15 cellular contexts compared by ENCODE assay signal in genomic region chr10:112370424-112370819, GRCh38. TPM values are rescaled to one million over a fixed set of nuclear protein-coding genes. Genes with fewer than 3 reads are reported as not detected.
DNase-seq lines count a peak whose midpoint lies in the region; ATAC-seq and TF ChIP-seq lines count a peak whose summit lies in the region.
"Had no signal": no experiment of that assay in that cellular context is flagged by ENCODE, and none has a peak within 500 bp of the region (broad histone marks: within the 10 kb centered on the region; RNA-seq: fewer than 3 reads in every experiment).

No MANE protein-coding gene starts in this region.

- peaks cover 0 to 4% (median 3%) of the 10 kb centered on the region in 3 donors for H3K36me3 Mint-ChIP-seq in CD8-positive, alpha-beta memory T cell
- H3K36me3 Mint-ChIP-seq in central memory CD8-positive, alpha-beta T cell (ENCODE audit: insufficient read depth), result peaks cover 2% of the 10 kb centered on the region
- H3K36me3 Mint-ChIP-seq in CD4-positive, alpha-beta T cell (ENCODE audit: low read depth), result peaks cover 4% of the 10 kb centered on the region

- no peak for DNase-seq in CD8-positive, alpha-beta memory T cell
- peak in 1 of 2 donors; percentile 9 for DNase-seq in central memory CD8-positive, alpha-beta T cell (ENCODE audit: low spot score in 2 of 2)
- no peak for DNase-seq in lower lobe of right lung
- DNase-seq in transverse colon, result peak; percentile 3
- no peak for DNase-seq in gastrocnemius medialis
- DNase-seq in CD4-positive, alpha-beta T cell, result no peak
- no peak for DNase-seq in heart right ventricle
- DNase-seq: C1 segment of cervical spinal cord, DND-41, GDM1, HCEC 1CT, HFFc6 had no signal

- H3K27ac Mint-ChIP-seq in CD8-positive, alpha-beta memory T cell, result peak overlapping the region in 5 of 8 donors; percentile 25 to 74 (median 39)
- H3K27ac Mint-ChIP-seq in central memory CD8-positive, alpha-beta T cell (ENCODE audit: low read depth), result no peak overlapping the region
- H3K27ac Mint-ChIP-seq in CD4-positive, alpha-beta T cell, result no peak overlapping the region
- H3K27ac Mint-ChIP-seq: B cell, HFFc6 had no signal

- no peaks in the 10 kb centered on the region for H3K36me3 ChIP-seq in CD8-positive, alpha-beta memory T cell (ENCODE audit: insufficient read depth, low read length)
- H3K36me3 ChIP-seq in lower lobe of right lung (no peaks in the 10 kb centered on the region), transverse colon (no peaks in the 10 kb centered on the region), gastrocnemius medialis (no peaks in the 10 kb centered on the region), heart right ventricle (no peaks in the 10 kb centered on the region)

- peaks cover 27% of the 10 kb centered on the region for H3K4me1 ChIP-seq in CD8-positive, alpha-beta memory T cell (ENCODE audit: insufficient read depth, low read length)
- H3K4me1 ChIP-seq in lower lobe of right lung, result peaks cover 14% of the 10 kb centered on the region
- H3K4me1 ChIP-seq in transverse colon, result peaks cover 4 to 22% (median 16%) of the 10 kb centered on the region in 4 donors
- peaks cover 4 to 7% of the 10 kb centered on the region in 2 donors for H3K4me1 ChIP-seq in gastrocnemius medialis
- peaks cover 0 to 20% (median 8%) of the 10 kb centered on the region in 9 donors for H3K4me1 ChIP-seq in heart right ventricle

- CTCF ChIA-PET in CD8-positive, alpha-beta memory T cell (lab: Charles Lee), result interaction anchor here (2.0 to 2.4 kb wide), 2 partner anchors 17 to 19 kb away, joined by 7 to 8 read pairs; no protein-coding TSS in a partner anchor
- CTCF ChIA-PET in CD4-positive, alpha-beta T cell (lab: Charles Lee), result no interaction called here

- H3K27ac ChIP-seq in CD8-positive, alpha-beta memory T cell (ENCODE audit: low read depth, low read length), result no peak overlapping the region
- peak overlapping the region; percentile 53 for H3K27ac ChIP-seq in lower lobe of right lung
- H3K27ac ChIP-seq in transverse colon, result no peak overlapping the region
- no peak overlapping the region for H3K27ac ChIP-seq in gastrocnemius medialis
- no peak overlapping the region for H3K27ac ChIP-seq in CD4-positive, alpha-beta T cell (ENCODE audit: low read depth, low read length)
- H3K27ac ChIP-seq in heart right ventricle, result no peak overlapping the region

- no peak for TF ChIP-seq CTCF in lower lobe of right lung (IDR thresholded peaks at IDR 0.05)
- no peak for TF ChIP-seq CTCF in transverse colon (IDR thresholded peaks at IDR 0.05)
- TF ChIP-seq CTCF in gastrocnemius medialis (IDR thresholded peaks at IDR 0.05 in 4 of 5, conservative IDR thresholded peaks at IDR 0.05 in 1 of 5), result no peak
- TF ChIP-seq CTCF in CD4-positive, alpha-beta T cell (IDR thresholded peaks at IDR 0.05), result no peak
- TF ChIP-seq CTCF in heart right ventricle (IDR thresholded peaks at IDR 0.05), result no peak

- in situ Hi-C loops in transverse colon (cut with MboI; ENCODE audit: low pct_ligation_motif_present in 1 of 4, low pct_unique_long_range_greater_than_20kb in 1 of 4, low sequenced_read_pairs in 3 of 4) (no loop called here), gastrocnemius medialis (cut with MboI; ENCODE audit: low sequenced_read_pairs in 4 of 4) (no loop called here)

- no peak overlapping the region for H3K4me3 ChIP-seq in CD8-positive, alpha-beta memory T cell (ENCODE audit: low read length)
- H3K4me3 ChIP-seq in lower lobe of right lung, result no peak overlapping the region
- H3K4me3 ChIP-seq in transverse colon, result no peak overlapping the region
- no peak overlapping the region for H3K4me3 ChIP-seq in gastrocnemius medialis
- H3K4me3 ChIP-seq in heart right ventricle, result no peak overlapping the region

- no peak for TF ChIP-seq EP300 in transverse colon (IDR thresholded peaks at IDR 0.05; ENCODE audit: low read depth)

- no peaks in the 10 kb centered on the region for H3K9me3 ChIP-seq in CD8-positive, alpha-beta memory T cell (ENCODE audit: low read length)
- no peaks in the 10 kb centered on the region for H3K9me3 ChIP-seq in lower lobe of right lung
- H3K9me3 ChIP-seq in transverse colon, result no peaks in the 10 kb centered on the region
- H3K9me3 ChIP-seq in gastrocnemius medialis, result no peaks in the 10 kb centered on the region
- H3K9me3 ChIP-seq in CD4-positive, alpha-beta T cell (ENCODE audit: control insufficient read depth, low read length), result no peaks in the 10 kb centered on the region
- H3K9me3 ChIP-seq in heart right ventricle, result no peaks in the 10 kb centered on the region

- H3K27me3 Mint-ChIP-seq in CD8-positive, alpha-beta memory T cell, result peaks cover 0 to 2% of the 10 kb centered on the region in 2 donors
- H3K27me3 Mint-ChIP-seq in central memory CD8-positive, alpha-beta T cell, result no peaks in the 10 kb centered on the region
- no peaks in the 10 kb centered on the region for H3K27me3 Mint-ChIP-seq in CD4-positive, alpha-beta T cell
- H3K27me3 Mint-ChIP-seq: B cell had no signal

- no peak for ATAC-seq in central memory CD8-positive, alpha-beta T cell (replicated peaks; ENCODE audit: extremely low read depth, poor library complexity, severe bottlenecking)
- ATAC-seq in lower lobe of right lung (no peak), gastrocnemius medialis (no peak), heart right ventricle (no peak)
- no peak for ATAC-seq in CD4-positive, alpha-beta T cell (ENCODE audit: poor library complexity)
- ATAC-seq: CD8-positive, alpha-beta T cell had no signal

- intact Hi-C loops in lower lobe of right lung (cut with DNase I) (no loop called here), transverse colon (cut with DNase I; ENCODE audit: low total_unique reads) (no loop called here), gastrocnemius medialis (cut with DNase I; ENCODE audit: low total_unique reads) (no loop called here), heart right ventricle (cut with DNase I) (no loop called here)
- intact Hi-C loops in CD4-positive, alpha-beta T cell (cut with DNase I, micrococcal nuclease), result no loop called here

- WGBS in transverse colon (ENCODE audit: low coverage in 1 of 2), 2 donors, result 98% methylated on average over 12 of the region's 15 CpGs; no CpG with 5 or more reads in 1 of the 2 donors
- WGBS in heart right ventricle, 2 donors, result 97 to 98% methylated on average over 15 of the region's 15 CpGs

- H3K4me1 Mint-ChIP-seq in CD8-positive, alpha-beta memory T cell, result peaks cover 45 to 77% (median 62%) of the 10 kb centered on the region in 3 donors
- peaks cover 57% of the 10 kb centered on the region for H3K4me1 Mint-ChIP-seq in central memory CD8-positive, alpha-beta T cell
- H3K4me1 Mint-ChIP-seq in CD4-positive, alpha-beta T cell (ENCODE audit: low read depth), result peaks cover 25% of the 10 kb centered on the region

- peak overlapping the region in 2 of 7 donors; percentile 33 to 46 for H3K4me3 Mint-ChIP-seq in CD8-positive, alpha-beta memory T cell
- peak overlapping the region; percentile 23 for H3K4me3 Mint-ChIP-seq in central memory CD8-positive, alpha-beta T cell
- H3K4me3 Mint-ChIP-seq in CD4-positive, alpha-beta T cell, result no peak overlapping the region
- H3K4me3 Mint-ChIP-seq: B cell; CD8-positive, alpha-beta T cell; HFFc6 had no signal

- TF ChIP-seq POLR2A in transverse colon (IDR thresholded peaks at IDR 0.05), result no peak
- no peak for TF ChIP-seq POLR2A in gastrocnemius medialis (IDR thresholded peaks at IDR 0.05)

- H3K9me3 Mint-ChIP-seq in CD8-positive, alpha-beta memory T cell, result peaks cover 0 to 2% (median 0%) of the 10 kb centered on the region in 5 donors
- H3K9me3 Mint-ChIP-seq in central memory CD8-positive, alpha-beta T cell, result no peaks in the 10 kb centered on the region
- no peaks in the 10 kb centered on the region for H3K9me3 Mint-ChIP-seq in CD4-positive, alpha-beta T cell
- H3K9me3 Mint-ChIP-seq: CD8-positive, alpha-beta T cell had no signal

- POLR2A ChIA-PET in CD8-positive, alpha-beta memory T cell (lab: Charles Lee), result no interaction called here
- POLR2A ChIA-PET in CD4-positive, alpha-beta T cell (lab: Charles Lee), result no interaction called here

- no peaks in the 10 kb centered on the region for H3K27me3 ChIP-seq in CD8-positive, alpha-beta memory T cell (ENCODE audit: insufficient read depth, low read length, poor library complexity, severe bottlenecking)
- H3K27me3 ChIP-seq in lower lobe of right lung (ENCODE audit: low read depth) (no peaks in the 10 kb centered on the region), transverse colon (no peaks in the 10 kb centered on the region), gastrocnemius medialis (no peaks in the 10 kb centered on the region), heart right ventricle (no peaks in the 10 kb centered on the region)
- H3K27me3 ChIP-seq in CD4-positive, alpha-beta T cell (ENCODE audit: control insufficient read depth, insufficient read depth, low read length), result no peaks in the 10 kb centered on the region

RNA-seq across cellular contexts. Expression of gene ACSL5, which starts 3.5 kb away (rescaled TPM):
- total RNA-seq in CD8-positive, alpha-beta memory T cell, result 10 to 100 TPM; 53.3 to 53.7 TPM
- polyA plus RNA-seq in CD8-positive, alpha-beta memory T cell, result 85.5 TPM
- total RNA-seq in lower lobe of right lung, result 81.1 TPM
- 100 to 1,000 TPM in 3 of 4 donors, 10 to 100 TPM in 1; 91.6 to 315 (median 178) TPM for total RNA-seq in transverse colon
- total RNA-seq in gastrocnemius medialis, result 1 to 10 TPM; 2.2 to 4.1 (median 3.1) TPM
- 10 to 100 TPM; 11.4 to 14.1 TPM for total RNA-seq in CD4-positive, alpha-beta T cell
- total RNA-seq in heart right ventricle, result 10 to 100 TPM in 2 of 10 donors, 1 to 10 TPM in 8; 3.1 to 17.4 (median 5.9) TPM
- 1 to 10 TPM; 7.3 to 8.9 TPM for polyA plus RNA-seq in heart right ventricle
- total RNA-seq: H1 had no signal
- polyA plus RNA-seq: H1 had no signal

Comparison
In these comparisons a context has a peak if more than half of its experiments do, and no peak if none do; other contexts are left out.
1. H3K27ac Mint-ChIP-seq: peak in CD8-positive, alpha-beta memory T cell (5 of 8); none in central memory CD8-positive, alpha-beta T cell (single experiment) and CD4-positive, alpha-beta T cell (single experiment).